ENCODE assay signal across 17 cellular contexts in genomic region chr2:108444941-108445840, GRCh38. TPM values are rescaled to one million over a fixed set of nuclear protein-coding genes. Genes with fewer than 3 reads are reported as not detected.
DNase-seq lines count a peak whose midpoint lies in the region; ATAC-seq, FAIRE-seq and TF ChIP-seq lines count a peak whose summit lies in the region.
"Had no signal": no experiment of that assay in that cellular context is flagged by ENCODE, and none has a peak within 500 bp of the region (broad histone marks: within the 10 kb centered on the region; RNA-seq: fewer than 3 reads in every experiment).

No MANE protein-coding gene starts in this region.

- no peak overlapping the region for H3K4me3 ChIP-seq in keratinocyte (ENCODE audit: control insufficient read depth in 2 of 3, extremely low read depth in 1 of 3, insufficient read depth in 2 of 3, low read depth in 1 of 3, low read length in 3 of 3)

- H3K79me2 ChIP-seq in keratinocyte (ENCODE audit: control insufficient read depth, insufficient read depth, low read length) = peaks cover 10% of the 10 kb centered on the region

- H2AFZ ChIP-seq in keratinocyte (ENCODE audit: control insufficient read depth, low read length) = peak overlapping the region; percentile 78

- no peaks in the 10 kb centered on the region for H3K36me3 ChIP-seq in keratinocyte (ENCODE audit: control insufficient read depth in 2 of 2, extremely low read depth in 1 of 2, insufficient read depth in 2 of 2, low read length in 2 of 2)

- H3K9me1 ChIP-seq in keratinocyte (ENCODE audit: control insufficient read depth, extremely low read depth, insufficient read depth, low read length) = no peaks in the 10 kb centered on the region

- no peaks in the 10 kb centered on the region for H3K9me3 Mint-ChIP-seq in effector memory CD8-positive, alpha-beta T cell
- H3K9me3 Mint-ChIP-seq: stimulated activated effector memory CD8-positive, alpha-beta T cell treated with anti-CD3 and anti-CD28 coated beads, Interleukin-12 subunit alpha, Interleukin-12 subunit beta, amount 100 ng/mL, for 72 hours had no signal

- TF ChIP-seq CTCF in keratinocyte (optimal IDR thresholded peaks at IDR 0.05 in 1 of 3, IDR thresholded peaks at IDR 0.05 in 1 of 3, conservative IDR thresholded peaks at IDR 0.05 in 1 of 3; ENCODE audit: extremely low read depth in 1 of 3, insufficient read depth in 2 of 3, low read length in 3 of 3) = no peak

- no peak overlapping the region for H3K4me3 Mint-ChIP-seq in effector memory CD8-positive, alpha-beta T cell
- H3K4me3 Mint-ChIP-seq: CD14-positive monocyte; stimulated activated effector memory CD8-positive, alpha-beta T cell treated with anti-CD3 and anti-CD28 coated beads, Interleukin-12 subunit alpha, Interleukin-12 subunit beta, amount 100 ng/mL, for 72 hours had no signal

- no peaks in the 10 kb centered on the region for H3K27me3 Mint-ChIP-seq in effector memory CD8-positive, alpha-beta T cell

- no peak for FAIRE-seq in keratinocyte (lab: Jason Lieb, UNC)
- FAIRE-seq: urothelium cell line had no signal

- H3K4me2 ChIP-seq in keratinocyte (ENCODE audit: control insufficient read depth, extremely low read depth, insufficient read depth, low read depth, low read length) = no peak overlapping the region

- no peaks in the 10 kb centered on the region for H3K9me3 ChIP-seq in keratinocyte (ENCODE audit: control insufficient read depth, low read depth, low read length)

- H4K20me1 ChIP-seq in keratinocyte (ENCODE audit: control insufficient read depth, extremely low read depth, insufficient read depth, low read length) = no peaks in the 10 kb centered on the region

- DNase-seq in ELF-1 (ENCODE audit: low read depth, low spot score) (peak; percentile 37), NCI-H526 treated with DMSO at 0.1 percent for 48 hours (lab: John Stamatoyannopoulos, UW) (peak; percentile 18), dermis blood vessel endothelial cell (peak; percentile 57), keratinocyte (ENCODE audit: low read depth, low spot score) (no peak)
- DNase-seq in activated CD4-positive, CD25-positive, alpha-beta regulatory T cell (lab: John Stamatoyannopoulos, UW) = no peak
- DNase-seq in stimulated activated CD4-positive, alpha-beta T cell treated with anti-CD3 and anti-CD28 coated beads, Interleukin-4, amount 100 ng/mL, for 4 hours = no peak
- DNase-seq in effector memory CD8-positive, alpha-beta T cell = no peak
- DNase-seq: NCI-H187 treated with DMSO at 0.1 percent for 48 hours; NCI-H774; right cardiac atrium; Right ventricle myocardium superior; stimulated activated CD4-positive, alpha-beta T cell treated with anti-CD3 and anti-CD28 coated beads, Interleukin-4, amount 100 ng/mL, for 1 hour had no signal

- H3K36me3 Mint-ChIP-seq in effector memory CD8-positive, alpha-beta T cell (ENCODE audit: insufficient read depth) = peaks cover 17% of the 10 kb centered on the region
- H3K36me3 Mint-ChIP-seq: brain, CD14-positive monocyte had no signal

- H3K27ac Mint-ChIP-seq in effector memory CD8-positive, alpha-beta T cell = no peak overlapping the region
- H3K27ac Mint-ChIP-seq: CD14-positive monocyte; stimulated activated effector memory CD8-positive, alpha-beta T cell treated with anti-CD3 and anti-CD28 coated beads, Interleukin-12 subunit alpha, Interleukin-12 subunit beta, amount 100 ng/mL, for 72 hours had no signal

- H3K4me1 Mint-ChIP-seq in effector memory CD8-positive, alpha-beta T cell (ENCODE audit: low read depth in 2 of 2) = peaks cover 10 to 18% of the 10 kb centered on the region in 2 donors

- H3K27me3 ChIP-seq in keratinocyte (ENCODE audit: control insufficient read depth, extremely low read depth, insufficient read depth, low read length) = no peaks in the 10 kb centered on the region

- H3K27ac ChIP-seq in keratinocyte (ENCODE audit: control insufficient read depth, insufficient read depth, low read length) = peak overlapping the region; percentile 57

- ATAC-seq in GM18868 (IDR thresholded peaks at IDR 0.05; ENCODE audit: unreplicated experiment) = no peak
- ATAC-seq in effector memory CD8-positive, alpha-beta T cell (replicated peaks) = no peak
- ATAC-seq: right cardiac atrium; stimulated activated effector memory CD8-positive, alpha-beta T cell treated with anti-CD3 and anti-CD28 coated beads, Interleukin-12 subunit alpha, Interleukin-12 subunit beta, amount 100 ng/mL, for 72 hours had no signal

- peaks cover 16% of the 10 kb centered on the region for H3K4me1 ChIP-seq in keratinocyte (ENCODE audit: control insufficient read depth, extremely low read depth, insufficient read depth, low read length)

- dilution Hi-C loops in keratinocyte (cut with MboI; ENCODE audit: extremely low pct_ligation_motif_present, low sequenced_read_pairs) = no loop called here

- no peak overlapping the region for H3K9ac ChIP-seq in keratinocyte (ENCODE audit: control insufficient read depth, extremely low read depth, insufficient read depth, low read length)

RNA-seq across cellular contexts. Expression of gene GCC2, which starts 3.8 kb away (rescaled TPM):
- 26.7 and 27.0 TPM in 2 replicates for total RNA-seq in dermis blood vessel endothelial cell
- 4.0 to 8.4 TPM (median 5.5 TPM) in 3 replicates for polyA plus RNA-seq in keratinocyte
- polyA plus RNA-seq in keratinocyte (2011; ENCODE audit: low read depth) = 101 TPM
- polyA plus RNA-seq in keratinocyte (2011; cell fraction: cytosol; rRNA removed) = 3.5 and 5.4 TPM in 2 replicates
- 11.1 and 16.2 TPM in 2 replicates for polyA plus RNA-seq in keratinocyte (2011; cell fraction: nucleus; rRNA removed)
- 6.4 and 9.1 TPM in 2 replicates for polyA plus RNA-seq in keratinocyte (2012; ENCODE audit: low replicate concordance)
- 0.46 to 13.3 TPM (median 3.4 TPM) in 3 replicates for polyA minus RNA-seq in keratinocyte
- polyA minus RNA-seq in keratinocyte (2011; cell fraction: cytosol; rRNA and poly(A)+ RNA removed) = 4.0 TPM
- polyA minus RNA-seq in keratinocyte (2011; cell fraction: nucleus; rRNA and poly(A)+ RNA removed) = 10.0 and 21.7 TPM in 2 replicates

Comparison
In these comparisons a context has a peak if more than half of its experiments do, and no peak if none do; other contexts are left out.
1. DNase-seq: peak in ELF-1 (single experiment), NCI-H526 treated with DMSO at 0.1 percent for 48 hours (single experiment) and dermis blood vessel endothelial cell (single experiment); none in keratinocyte (single experiment), activated CD4-positive, CD25-positive, alpha-beta regulatory T cell (0 of 4), stimulated activated CD4-positive, alpha-beta T cell treated with anti-CD3 and anti-CD28 coated beads, Interleukin-4, amount 100 ng/mL, for 4 hours (0 of 2) and effector memory CD8-positive, alpha-beta T cell (0 of 3).